In genomic region chr6:1244278-1244677, GRCh38 we compare ENCODE assay signal across 28 cellular contexts.
"Had no signal": no experiment of that assay in that cellular context is flagged by ENCODE, and none has a peak within 500 bp of the region (broad histone marks: within the 10 kb centered on the region; RNA-seq: fewer than 3 reads in every experiment).

No MANE protein-coding gene starts in this region.

- H3K27ac ChIP-seq: ovary, parathyroid adenoma, psoas muscle, stomach, thoracic aorta, thyroid gland, tibial nerve, upper lobe of right lung, uterus had no signal

- H3K4me3 Mint-ChIP-seq: naive B cell; naive thymus-derived CD8-positive, alpha-beta T cell; natural killer cell treated with Interleukin-12 subunit alpha and Interleukin-12 subunit beta and Interleukin-15 and Interleukin-18, amount 100 ng/mL, for 72 hours; nephron progenitor cell; neural crest cell; stimulated activated effector memory CD8-positive, alpha-beta T cell treated with anti-CD3 and anti-CD28 coated beads, Interleukin-12 subunit alpha, Interleukin-12 subunit beta, amount 100 ng/mL, for 72 hours; stimulated activated naive B cell treated with anti-CD40 and anti-IgM and Interleukin-4, amounts not matched to agents 10 μg/mL and 1 μg/mL and 100 μg/mL, for 72 hours; stimulated activated naive CD8-positive, alpha-beta T cell treated with anti-CD3 and anti-CD28 coated beads, Interleukin-15, Interleukin-2, amounts not matched to agents 100 ng/mL and 50 ng/mL, for 24 hours; type B pancreatic cell had no signal

- H3K4me3 ChIP-seq: ovary, psoas muscle, stomach, thoracic aorta, thyroid gland, tibial nerve, upper lobe of right lung, uterus had no signal

- H3K36me3 ChIP-seq: ovary, stomach, thoracic aorta, thyroid gland, tibial nerve, upper lobe of right lung, uterus had no signal

- H3K9me3 Mint-ChIP-seq: naive thymus-derived CD8-positive, alpha-beta T cell; natural killer cell treated with Interleukin-12 subunit alpha and Interleukin-12 subunit beta and Interleukin-15 and Interleukin-18, amount 100 ng/mL, for 72 hours; nephron progenitor cell; stimulated activated effector memory CD8-positive, alpha-beta T cell treated with anti-CD3 and anti-CD28 coated beads, Interleukin-12 subunit alpha, Interleukin-12 subunit beta, amount 100 ng/mL, for 72 hours; stimulated activated naive CD8-positive, alpha-beta T cell treated with anti-CD3 and anti-CD28 coated beads, Interleukin-15, Interleukin-2, amounts not matched to agents 100 ng/mL and 50 ng/mL, for 24 hours; type B pancreatic cell had no signal

- H3K9me3 ChIP-seq: ovary, psoas muscle, stomach, thoracic aorta, thyroid gland, tibial nerve, upper lobe of right lung, uterus had no signal

- ATAC-seq: naive thymus-derived CD8-positive, alpha-beta T cell; psoas muscle; right cardiac atrium; sciatic nerve; stimulated activated naive B cell treated with anti-CD40 and anti-IgM and Interleukin-4, amounts not matched to agents 10 μg/mL and 1 μg/mL and 100 μg/mL, for 72 hours; upper lobe of right lung had no signal

- H3K36me3 Mint-ChIP-seq: naive B cell; naive thymus-derived CD8-positive, alpha-beta T cell; natural killer cell treated with Interleukin-12 subunit alpha and Interleukin-12 subunit beta and Interleukin-15 and Interleukin-18, amount 100 ng/mL, for 72 hours; stimulated activated effector memory CD8-positive, alpha-beta T cell treated with anti-CD3 and anti-CD28 coated beads, Interleukin-12 subunit alpha, Interleukin-12 subunit beta, amount 100 ng/mL, for 72 hours; stimulated activated naive B cell treated with anti-CD40 and anti-IgM and Interleukin-4, amounts not matched to agents 10 μg/mL and 1 μg/mL and 100 μg/mL, for 72 hours; type B pancreatic cell had no signal

- H3K4me1 Mint-ChIP-seq: naive B cell; naive thymus-derived CD8-positive, alpha-beta T cell; neural crest cell; stimulated activated effector memory CD8-positive, alpha-beta T cell treated with anti-CD3 and anti-CD28 coated beads, Interleukin-12 subunit alpha, Interleukin-12 subunit beta, amount 100 ng/mL, for 72 hours; stimulated activated naive B cell treated with anti-CD40 and anti-IgM and Interleukin-4, amounts not matched to agents 10 μg/mL and 1 μg/mL and 100 μg/mL, for 72 hours had no signal

- H3K27me3 ChIP-seq: ovary, stomach, thyroid gland, tibial nerve, upper lobe of right lung, uterus had no signal

- H3K9ac ChIP-seq: parathyroid adenoma had no signal

- H2AFZ ChIP-seq: parathyroid adenoma had no signal

- H3K4me1 ChIP-seq: parathyroid adenoma, psoas muscle, thyroid gland, upper lobe of right lung, uterus had no signal

- DNase-seq: naive B cell; naive thymus-derived CD8-positive, alpha-beta T cell; occipital lobe; ovary; psoas muscle; right cardiac atrium; small intestine; stimulated activated CD4-positive, alpha-beta T cell treated with anti-CD3 and anti-CD28 coated beads, Interleukin-15, amount 100 ng/mL, for 24 hours; stimulated activated CD4-positive, alpha-beta T cell treated with anti-CD3 and anti-CD28 coated beads, Interleukin-2, amount 100 ng/mL, for 24 hours; stimulated activated CD4-positive, alpha-beta T cell treated with anti-CD3 and anti-CD28 coated beads, Interleukin-2, amount 100 ng/mL, for 48 hours; stimulated activated CD4-positive, alpha-beta T cell treated with anti-CD3 and anti-CD28 coated beads, Interleukin-4, amount 100 ng/mL, for 24 hours; stimulated activated naive B cell treated with anti-CD40 and anti-IgM and Interleukin-4, amounts not matched to agents 10 μg/mL and 1 μg/mL and 100 μg/mL, for 72 hours; stimulated activated naive CD4-positive, alpha-beta T cell treated with Interleukin-2 at 50 U/mL for 16 hours; stomach; thyroid gland; upper lobe of right lung; uterus had no signal

- H3K27ac Mint-ChIP-seq: naive B cell; natural killer cell treated with Interleukin-12 subunit alpha and Interleukin-12 subunit beta and Interleukin-15 and Interleukin-18, amount 100 ng/mL, for 72 hours; nephron progenitor cell; progenitor cell of endocrine pancreas; stimulated activated effector memory CD8-positive, alpha-beta T cell treated with anti-CD3 and anti-CD28 coated beads, Interleukin-12 subunit alpha, Interleukin-12 subunit beta, amount 100 ng/mL, for 72 hours; stimulated activated naive B cell treated with anti-CD40 and anti-IgM and Interleukin-4, amounts not matched to agents 10 μg/mL and 1 μg/mL and 100 μg/mL, for 72 hours; stimulated activated naive CD8-positive, alpha-beta T cell treated with anti-CD3 and anti-CD28 coated beads, Interleukin-15, Interleukin-2, amounts not matched to agents 100 ng/mL and 50 ng/mL, for 24 hours; type B pancreatic cell had no signal
